In genomic region chr15:75695206-75695605, GRCh38 we compare ENCODE assay signal across 9 cellular contexts. TPM values are rescaled to one million over a fixed set of nuclear protein-coding genes. Genes with fewer than 3 reads are reported as not detected.
A peak's percentile ranks its signal among the peaks of the same experiment; 100 is the strongest.
DNase-seq lines count a peak whose midpoint lies in the region; ATAC-seq and TF ChIP-seq lines count a peak whose summit lies in the region.
"Had no signal": no experiment of that assay in that cellular context is flagged by ENCODE, and none has a peak within 500 bp of the region (broad histone marks: within the 10 kb centered on the region; RNA-seq: fewer than 3 reads in every experiment).

No MANE protein-coding gene starts in this region.

- H3K4me1 ChIP-seq in heart left ventricle (peaks cover 4 to 55% (median 33%) of the 10 kb centered on the region in 12 donors), tibial nerve (peaks cover 2 to 71% (median 66%) of the 10 kb centered on the region in 4 donors)

- peak in 1 of 2 donors; percentile 34 for TF ChIP-seq EP300 in tibial nerve (IDR thresholded peaks at IDR 0.05)

- H3K4me1 Mint-ChIP-seq in activated B cell treated with CpG ODN at 0.5 μM for 24 hours (peaks cover 77% of the 10 kb centered on the region), memory B cell (peaks cover 31% of the 10 kb centered on the region)

- H3K27me3 Mint-ChIP-seq in activated B cell treated with CpG ODN at 0.5 μM for 24 hours = no peaks in the 10 kb centered on the region
- peaks cover 7% of the 10 kb centered on the region for H3K27me3 Mint-ChIP-seq in memory B cell

- peaks cover 0 to 5% (median 0%) of the 10 kb centered on the region in 9 donors for H3K27me3 ChIP-seq in heart left ventricle
- no peaks in the 10 kb centered on the region for H3K27me3 ChIP-seq in tibial nerve
- H3K27me3 ChIP-seq in H7 (ENCODE audit: control insufficient read depth, insufficient read depth, low read length) = no peaks in the 10 kb centered on the region
- H3K27me3 ChIP-seq: cardiac muscle cell had no signal

- POLR2A ChIA-PET in activated B cell treated with CpG ODN at 0.5 μM for 24 hours (lab: Charles Lee) = interaction anchor here (0.6 to 1.6 kb wide), 3 partner anchors 44 to 816 kb away, joined by 3 to 8 read pairs (median 3); no protein-coding TSS in a partner anchor

- H3K36me3 ChIP-seq in heart left ventricle (peaks cover 0 to 19% (median 0%) of the 10 kb centered on the region in 9 donors), tibial nerve (peaks cover 0 to 21% (median 0%) of the 10 kb centered on the region in 3 donors), H7 (replicated peaks; ENCODE audit: control insufficient read depth, insufficient read depth, low read length) (no peaks in the 10 kb centered on the region)
- H3K36me3 ChIP-seq: cardiac muscle cell had no signal

- H3K27ac ChIP-seq in heart left ventricle (peak overlapping the region in 8 of 12 donors; percentile 8 to 93 (median 68)), tibial nerve (peak overlapping the region; percentile 72 to 98 (median 96))

- 45 to 73% (median 55%) methylated on average over 6 of the region's 6 CpGs for WGBS in heart left ventricle, 4 donors
- WGBS in tibial nerve, 2 donors = 42% methylated on average over 4 to 6 of the region's 6 CpGs

- no peaks in the 10 kb centered on the region for H3K36me3 Mint-ChIP-seq in activated B cell treated with CpG ODN at 0.5 μM for 24 hours (ENCODE audit: low read depth)
- no peaks in the 10 kb centered on the region for H3K36me3 Mint-ChIP-seq in memory B cell

- H3K27ac Mint-ChIP-seq in activated B cell treated with CpG ODN at 0.5 μM for 24 hours (peak overlapping the region; percentile 68), memory B cell (peak overlapping the region; percentile 6)

- ATAC-seq in heart left ventricle (no peak), activated B cell treated with CpG ODN at 0.5 μM for 24 hours (ENCODE audit: low read depth) (no peak), memory B cell (ENCODE audit: low read depth) (no peak), GM21825 (IDR thresholded peaks at IDR 0.05; ENCODE audit: unreplicated experiment) (no peak)

- H3K4me3 ChIP-seq in heart left ventricle (no peak overlapping the region), tibial nerve (no peak overlapping the region), H7 (ENCODE audit: insufficient read depth, low read depth, low read length) (no peak overlapping the region)
- H3K4me3 ChIP-seq: cardiac muscle cell had no signal

- TF ChIP-seq POLR2A in heart left ventricle (IDR thresholded peaks at IDR 0.05) = no peak
- no peak for TF ChIP-seq POLR2A in tibial nerve (IDR thresholded peaks at IDR 0.05)

- no peaks in the 10 kb centered on the region for H3K9me3 ChIP-seq in heart left ventricle
- no peaks in the 10 kb centered on the region for H3K9me3 ChIP-seq in tibial nerve

- H3K9me3 Mint-ChIP-seq in activated B cell treated with CpG ODN at 0.5 μM for 24 hours = no peaks in the 10 kb centered on the region
- no peaks in the 10 kb centered on the region for H3K9me3 Mint-ChIP-seq in memory B cell

- H3K4me3 Mint-ChIP-seq in activated B cell treated with CpG ODN at 0.5 μM for 24 hours (peak overlapping the region; percentile 64), memory B cell (no peak overlapping the region)

- intact Hi-C loops in heart left ventricle (cut with DNase I) = no loop called here
- intact Hi-C loops in cardiac septum (cut with DNase I) = no loop called here
- intact Hi-C loops in activated B cell treated with CpG ODN at 0.5 μM for 24 hours (cut with micrococcal nuclease) = no loop called here

- no peak for TF ChIP-seq CTCF in heart left ventricle (IDR thresholded peaks at IDR 0.05)
- no peak for TF ChIP-seq CTCF in activated B cell treated with CpG ODN at 0.5 μM for 24 hours (IDR thresholded peaks at IDR 0.05)
- no peak for TF ChIP-seq CTCF in tibial nerve (IDR thresholded peaks at IDR 0.05)

- CTCF ChIA-PET in activated B cell treated with CpG ODN at 0.5 μM for 24 hours (lab: Charles Lee) = interaction anchor here (1.0 kb wide), 1 partner anchor 9 kb away, joined by 4 read pairs; no protein-coding TSS in a partner anchor

- DNase-seq in heart left ventricle (no peak), cardiac septum (ENCODE audit: low spot score) (no peak), activated B cell treated with CpG ODN at 0.5 μM for 24 hours (no peak), memory B cell (ENCODE audit: low spot score in 2 of 2) (no peak), tibial nerve (ENCODE audit: low spot score in 2 of 2) (no peak), DMS53 treated with DMSO at 0.1 percent for 48 hours (lab: John Stamatoyannopoulos, UW; ENCODE audit: unreplicated experiment) (no peak), H7 (no peak)

RNA-seq across cellular contexts. Expression of gene CSPG4, which starts 17.4 kb away (rescaled TPM):
- 10 to 100 TPM in 8 of 9 donors, 1 to 10 TPM in 1; 9.0 to 46.9 (median 18.8) TPM for total RNA-seq in heart left ventricle
- polyA plus RNA-seq in heart left ventricle = 10 to 100 TPM in 1 of 2 donors, 1 to 10 TPM in 1; 8.5 to 13.9 TPM
- 21.3 TPM for total RNA-seq in cardiac septum
- not detected in 2 replicates for total RNA-seq in activated B cell treated with CpG ODN at 0.5 μM for 24 hours
- 100 to 1,000 TPM; 100 to 132 (median 115) TPM for total RNA-seq in tibial nerve
- total RNA-seq in H7 (2014; rRNA removed; shearing (Covaris generic)) = 4.3 and 5.0 TPM in 2 replicates

RNA-seq across cellular contexts. Expression of gene SNX33, which starts 47.5 kb away (rescaled TPM):
- total RNA-seq in heart left ventricle (10 to 100 TPM in 6 of 9 donors, 1 to 10 TPM in 3; 8.3 to 20.9 (median 11.6) TPM), cardiac septum (10.3 TPM), activated B cell treated with CpG ODN at 0.5 μM for 24 hours (0.22 and 0.34 TPM in 2 replicates), tibial nerve (10 to 100 TPM; 29.7 to 44.9 (median 31.1) TPM)
- 1 to 10 TPM; 7.7 to 9.2 TPM for polyA plus RNA-seq in heart left ventricle
- total RNA-seq in H7 (2014; rRNA removed; shearing (Covaris generic)) = 13.3 and 14.3 TPM in 2 replicates

RNA-seq across cellular contexts. Expression of gene IMP3, which starts 55.2 kb away (rescaled TPM):
- total RNA-seq in heart left ventricle (100 to 1,000 TPM in 2 of 9 donors, 10 to 100 TPM in 7; 37.1 to 151 (median 44.5) TPM), cardiac septum (30.0 TPM), activated B cell treated with CpG ODN at 0.5 μM for 24 hours (65.6 and 72.6 TPM in 2 replicates), tibial nerve (100 to 1,000 TPM; 163 to 179 (median 170) TPM)
- polyA plus RNA-seq in heart left ventricle = 10 to 100 TPM; 38.4 to 88.1 TPM
- total RNA-seq in H7 (2014; rRNA removed; shearing (Covaris generic)) = 132 and 168 TPM in 2 replicates
